10 cellular contexts compared by ENCODE assay signal in the genomic region with DNA sequence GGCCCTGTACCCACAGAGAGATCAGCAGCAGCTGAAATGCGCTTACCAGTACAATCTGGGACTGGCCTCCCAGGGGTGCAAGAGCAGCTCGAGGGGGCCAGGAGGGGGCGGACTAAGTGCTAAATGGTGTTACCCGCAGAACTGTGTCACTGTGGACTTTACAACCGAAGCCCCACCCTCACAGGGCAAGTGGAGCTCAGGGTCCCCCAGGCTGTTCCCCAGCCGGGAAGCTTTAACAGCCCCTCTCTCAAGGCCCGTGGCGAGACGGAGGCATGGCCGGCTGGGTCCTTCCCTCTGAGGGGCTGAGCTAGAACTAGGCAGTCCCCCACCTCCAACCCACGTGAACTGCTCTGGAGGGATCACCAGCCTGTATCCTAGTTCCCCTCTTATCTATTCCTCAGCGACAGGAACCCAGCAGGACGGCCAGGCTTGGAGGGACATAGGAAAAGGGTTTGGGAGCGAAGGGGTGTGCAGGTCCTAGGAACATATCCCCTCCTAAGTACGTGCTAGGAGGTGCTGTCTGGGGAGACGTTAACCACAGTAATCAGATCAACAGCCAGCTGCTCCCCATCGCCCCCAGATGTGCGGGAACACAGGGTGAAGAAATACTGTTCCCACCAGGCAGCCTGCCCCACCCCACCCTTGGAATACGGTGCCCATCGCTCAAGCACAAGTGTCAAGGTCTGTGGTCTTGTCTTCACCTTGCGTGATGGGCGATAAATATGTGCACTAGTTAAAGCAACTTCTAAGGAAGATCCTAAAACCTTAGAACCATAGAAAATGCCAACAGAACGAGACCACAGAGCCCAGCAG. TPM values are rescaled to one million over a fixed set of nuclear protein-coding genes. Genes with fewer than 3 reads are reported as not detected.
A peak's percentile ranks its signal among the peaks of the same experiment; 100 is the strongest.
DNase-seq lines count a peak whose midpoint lies in the region; ATAC-seq, FAIRE-seq and TF ChIP-seq lines count a peak whose summit lies in the region.
"Had no signal": no experiment of that assay in that cellular context is flagged by ENCODE, and none has a peak within 500 bp of the region (broad histone marks: within the 10 kb centered on the region; RNA-seq: fewer than 3 reads in every experiment).

No MANE protein-coding gene starts in this region.

- H3K9ac ChIP-seq in GM12878 (ENCODE audit: control insufficient read depth, insufficient read depth, low read length): no peak overlapping the region

- intact Hi-C loops in GM12878 (cut with micrococcal nuclease; ENCODE audit: unreplicated experiment): no loop called here

- TF ChIP-seq RAD21 in GM12878 (IDR thresholded peaks at IDR 0.05; ENCODE audit: insufficient read depth, low read depth, low read length): 0 out of 2 replicates have a peak, but pooled peaks have one; percentile 13

- 89% methylated on average over 23 of the region's 23 CpGs for WGBS in GM12878 (ENCODE audit: insufficient coverage, insufficient replicate concordance, low lambda C conversion rate, missing lambda C conversion rate)

- no peaks in the 10 kb centered on the region for H3K9me3 ChIP-seq in GM12878 (replicated peaks; ENCODE audit: control insufficient read depth, insufficient read depth, low read length)

- H3K4me3 ChIP-seq in GM12878: no peak overlapping the region

- CTCF ChIA-PET in GM12878 (lab: Yijun Ruan, JAX): interaction anchor here (0.6 to 4.7 kb wide), 13 partner anchors 10 to 160 kb away, joined by 3 to 25 read pairs (median 3); partner anchors contain the start of genes UQCRHL and ZBTB17

- SMC1A ChIA-PET in GM12878 (lab: Charles Lee; ENCODE audit: uncharacterized antibody, unreplicated experiment): interaction anchor here (1.2 to 5.6 kb wide), 7 partner anchors 12 to 139 kb away, joined by 3 to 78 read pairs (median 6); partner anchors contain the start of gene ZBTB17

- peak; percentile 57 for DNase-seq in stimulated activated naive CD4-positive, alpha-beta T cell treated with Interleukin-2 at 50 U/mL for 16 hours (lab: John Stamatoyannopoulos, UW)
- no peak for DNase-seq in stimulated activated naive CD4-positive, alpha-beta T cell (lab: John Stamatoyannopoulos, UW)
- DNase-seq in GM12878 (ENCODE audit: low read depth, low spot score) (no peak), DMS 273 (lab: John Stamatoyannopoulos, UW; ENCODE audit: unreplicated experiment) (no peak), ureter (ENCODE audit: low spot score) (no peak)
- no peak for DNase-seq in natural killer cell treated with Interleukin-12 subunit alpha and Interleukin-12 subunit beta and Interleukin-15 and Interleukin-18, amount 100 ng/mL, for 72 hours (ENCODE audit: low spot score)

- peak overlapping the region; percentile 88 to 92 for H3K27ac Mint-ChIP-seq in natural killer cell treated with Interleukin-12 subunit alpha and Interleukin-12 subunit beta and Interleukin-15 and Interleukin-18, amount 100 ng/mL, for 72 hours

- H3K36me3 Mint-ChIP-seq in natural killer cell treated with Interleukin-12 subunit alpha and Interleukin-12 subunit beta and Interleukin-15 and Interleukin-18, amount 100 ng/mL, for 72 hours: peaks cover 3% of the 10 kb centered on the region

- peaks cover 73 to 76% of the 10 kb centered on the region in 2 donors for H3K4me1 Mint-ChIP-seq in natural killer cell treated with Interleukin-12 subunit alpha and Interleukin-12 subunit beta and Interleukin-15 and Interleukin-18, amount 100 ng/mL, for 72 hours (ENCODE audit: low read depth in 2 of 2)

- no peak overlapping the region for H2AFZ ChIP-seq in GM12878 (ENCODE audit: control insufficient read depth, low read depth, low read length)

- peaks cover 40% of the 10 kb centered on the region for H3K4me1 ChIP-seq in GM12878 (ENCODE audit: control insufficient read depth, insufficient read depth, low read length)

- H4K20me1 ChIP-seq in GM12878 (ENCODE audit: control insufficient read depth, insufficient read depth): peaks cover 3% of the 10 kb centered on the region; the same call in 1 of the 2 replicates

- FAIRE-seq in GM12878 (lab: Jason Lieb, UNC): no peak

- RAD21 ChIA-PET in GM12878 (lab: Charles Lee; ENCODE audit: unreplicated experiment): interaction anchor here (0.7 to 5.0 kb wide), 12 partner anchors 8 to 136 kb away, joined by 3 to 34 read pairs (median 4); no protein-coding TSS in a partner anchor

- no TSS peak for BruUV-seq in GM12878 (replicated peaks; lab: Mats Ljungman, UMichigan)

- peaks cover 22% of the 10 kb centered on the region for H3K79me2 ChIP-seq in GM12878 (ENCODE audit: control insufficient read depth, insufficient read depth, low read length)

- TF ChIP-seq CTCF in GM12878 (IDR thresholded peaks at IDR 0.05 in 2 of 3, conservative IDR thresholded peaks at IDR 0.05 in 1 of 3; ENCODE audit: control insufficient read depth in 2 of 3, extremely low read depth in 1 of 3, insufficient read depth in 1 of 3, low read depth in 3 of 3, low read length in 3 of 3): 0 out of 6 replicates have a peak, but pooled peaks of 2 of the 3 experiments have one; percentile 4 to 8

- H3K27me3 ChIP-seq in GM12878 (replicated peaks in 1 of 2; ENCODE audit: control insufficient read depth in 2 of 2, insufficient read depth in 2 of 2, low read length in 1 of 2): no peaks in the 10 kb centered on the region

- no peak overlapping the region for H3K27ac ChIP-seq in GM12878 (ENCODE audit: control insufficient read depth, insufficient read depth)

- H3K9me3 Mint-ChIP-seq in natural killer cell treated with Interleukin-12 subunit alpha and Interleukin-12 subunit beta and Interleukin-15 and Interleukin-18, amount 100 ng/mL, for 72 hours: no peaks in the 10 kb centered on the region

- TF ChIP-seq EP300 in GM12878 (IDR thresholded peaks at IDR 0.05; ENCODE audit: borderline replicate concordance in 1 of 2, control insufficient read depth in 1 of 2, low read depth in 2 of 2, low read length in 2 of 2): no peak

- TF ChIP-seq POLR2A in GM12878 (IDR thresholded peaks at IDR 0.05; ENCODE audit: low read depth, low read length): no peak

- POLR2A ChIA-PET in GM12878 (lab: Charles Lee): interaction anchor here (0.5 to 4.4 kb wide), 8 partner anchors 8 to 113 kb away, joined by 3 to 47 read pairs (median 4); partner anchors contain the start of genes SPEN and ZBTB17

- peak overlapping the region; percentile 85 for H3K4me3 Mint-ChIP-seq in natural killer cell treated with Interleukin-12 subunit alpha and Interleukin-12 subunit beta and Interleukin-15 and Interleukin-18, amount 100 ng/mL, for 72 hours

- H3K4me2 ChIP-seq in GM12878 (ENCODE audit: control insufficient read depth, insufficient read depth): no peak overlapping the region

- peaks cover 6 to 28% of the 10 kb centered on the region in 2 experiments for H3K36me3 ChIP-seq in GM12878 (ENCODE audit: control insufficient read depth in 2 of 2, insufficient read depth in 2 of 2, low read length in 1 of 2)

- ATAC-seq in GM12878 (peak; percentile 9; the same call in 2 of the 3 replicates), GM19328 (IDR thresholded peaks at IDR 0.05; ENCODE audit: unreplicated experiment) (no peak), HG03469 (IDR thresholded peaks at IDR 0.05; ENCODE audit: unreplicated experiment) (no peak)
- peak in 1 of 2 donors; percentile 28 for ATAC-seq in natural killer cell treated with Interleukin-12 subunit alpha and Interleukin-12 subunit beta and Interleukin-15 and Interleukin-18, amount 100 ng/mL, for 72 hours

- in situ Hi-C loops in GM12878 (cut with MboI): no loop called here

- no peaks in the 10 kb centered on the region for H3K27me3 Mint-ChIP-seq in natural killer cell treated with Interleukin-12 subunit alpha and Interleukin-12 subunit beta and Interleukin-15 and Interleukin-18, amount 100 ng/mL, for 72 hours

TF ChIP-seq in GM12878, 131 proteins besides CTCF, POLR2A, EP300 and RAD21 (continues in another document):
- TF ChIP-seq BRCA1 (IDR thresholded peaks at IDR 0.05; ENCODE audit: low read depth, low read length) (no peak), GATAD2B (conservative IDR thresholded peaks at IDR 0.05; ENCODE audit: low read depth) (0 out of 2 replicates have a peak, but pooled peaks have one; percentile 19)

RNA-seq across cellular contexts. Expression of gene ZBTB17, which starts 24.4 kb away (rescaled TPM):
- total RNA-seq in GM12878 (2013; cell fraction: nucleolus; rRNA removed): 91.0 and 100 TPM in 2 replicates
- total RNA-seq in GM12878 (2014; rRNA removed): 45.2 and 49.8 TPM in 2 replicates
- 19.5 and 22.2 TPM in 2 replicates for total RNA-seq in GM12878 (2014; rRNA removed; fragmentation: Illumina TruSeq; extraction: Trizol)
- 51.0 and 59.4 TPM in 2 replicates for total RNA-seq in GM12878 (2021)
- polyA plus RNA-seq in GM12878 (2011; ENCODE audit: low read depth): 20.6 TPM
- polyA plus RNA-seq in GM12878 (2011; rRNA removed): 19.4 and 40.4 TPM in 2 replicates
- 56.9 and 90.5 TPM in 2 replicates for polyA plus RNA-seq in GM12878 (2011; cell fraction: cytosol; rRNA removed)
- 320 and 372 TPM in 2 replicates for polyA plus RNA-seq in GM12878 (2011; cell fraction: nucleus; rRNA removed)
- 33.1 and 40.1 TPM in 2 replicates for polyA plus RNA-seq in GM12878 (2012)
- 3.9 and 11.1 TPM in 2 replicates for polyA plus RNA-seq in GM12878 (2014; fragmentation: Illumina TruSeq; extraction: Trizol)
- polyA plus RNA-seq in GM12878 (2014; fragmentation: Nextera tagmentation; extraction: Ambion mirVana): 1 to 10 TPM in 1 of 2 experiments, under 1 TPM in 1; 0.87 to 4.3 TPM
- polyA plus RNA-seq in GM12878 (2014; rRNA removed): 43.7 and 59.6 TPM in 2 replicates
- polyA plus RNA-seq in GM12878 (2016; fragmentation: Nextera tagmentation; extraction: Ambion mirVana): 10 to 100 TPM; 36.9 to 44.1 TPM
- polyA minus RNA-seq in GM12878 (2011; rRNA and poly(A)+ RNA removed): 44.9 and 67.3 TPM in 2 replicates
- polyA minus RNA-seq in GM12878 (2011; cell fraction: cytosol; rRNA and poly(A)+ RNA removed): 24.6 and 29.4 TPM in 2 replicates
- 41.5 and 74.8 TPM in 2 replicates for polyA minus RNA-seq in GM12878 (2011; cell fraction: nucleus; rRNA and poly(A)+ RNA removed)
- total RNA-seq in natural killer cell treated with Interleukin-12 subunit alpha and Interleukin-12 subunit beta and Interleukin-15 and Interleukin-18, amount 100 ng/mL, for 72 hours: 100 to 1,000 TPM in 1 of 2 donors, 10 to 100 TPM in 1; 75.6 to 102 TPM
- 44.4 TPM for total RNA-seq in ureter

RNA-seq across cellular contexts. Expression of gene SRARP, which starts 52.5 kb away (rescaled TPM):
- not detected in 2 replicates for total RNA-seq in GM12878 (2013; cell fraction: nucleolus; rRNA removed)
- total RNA-seq in GM12878 (2014; rRNA removed) (not detected in 2 replicates), GM12878 (2014; rRNA removed; fragmentation: Illumina TruSeq; extraction: Trizol) (not detected in 2 replicates), GM12878 (2021) (not detected in 2 replicates), ureter (not detected)
- not detected for polyA plus RNA-seq in GM12878 (2011; ENCODE audit: low read depth)
- polyA plus RNA-seq in GM12878 (2011; rRNA removed) (0.03 TPM in 1 of 2 replicates, not detected in the other), GM12878 (2014; fragmentation: Illumina TruSeq; extraction: Trizol) (not detected in 2 replicates), GM12878 (2014; fragmentation: Nextera tagmentation; extraction: Ambion mirVana) (not detected), GM12878 (2014; rRNA removed) (0.06 TPM in 1 of 2 replicates, not detected in the other), GM12878 (2016; fragmentation: Nextera tagmentation; extraction: Ambion mirVana) (not detected)
- 0.01 and 0.02 TPM in 2 replicates for polyA plus RNA-seq in GM12878 (2011; cell fraction: cytosol; rRNA removed)
- polyA plus RNA-seq in GM12878 (2011; cell fraction: nucleus; rRNA removed): 0.03 TPM in 1 of 2 replicates, not detected in the other
- not detected in 2 replicates for polyA plus RNA-seq in GM12878 (2012)
- polyA minus RNA-seq in GM12878 (2011; rRNA and poly(A)+ RNA removed): not detected in 2 replicates
- not detected in 2 replicates for polyA minus RNA-seq in GM12878 (2011; cell fraction: cytosol; rRNA and poly(A)+ RNA removed)
- polyA minus RNA-seq in GM12878 (2011; cell fraction: nucleus; rRNA and poly(A)+ RNA removed): not detected in 2 replicates
- total RNA-seq in natural killer cell treated with Interleukin-12 subunit alpha and Interleukin-12 subunit beta and Interleukin-15 and Interleukin-18, amount 100 ng/mL, for 72 hours: not detected
- total RNA-seq: glomerular endothelial cell, SK-MEL-5 had no signal
